In the genomic region with DNA sequence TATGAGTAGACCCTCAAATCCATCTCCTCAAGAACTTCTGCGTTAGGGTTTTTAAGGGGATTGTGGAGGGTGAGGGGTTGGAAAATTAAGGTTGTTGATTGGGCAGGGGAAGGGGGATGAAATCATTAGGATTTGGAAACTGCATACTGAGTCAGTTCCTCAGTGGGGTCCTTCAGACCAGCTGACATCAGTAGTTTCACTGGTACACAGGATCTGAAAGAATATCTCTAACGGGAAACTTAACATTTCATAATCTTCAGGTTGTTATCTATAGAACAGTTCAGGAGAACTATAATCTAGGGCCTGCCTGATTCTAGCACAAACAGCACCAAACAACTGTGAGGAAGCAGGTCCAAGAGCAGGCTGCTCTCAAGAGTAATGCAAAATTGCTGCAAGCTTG, we compare ENCODE assay signal across 7 cellular contexts. TPM values are rescaled to one million over a fixed set of nuclear protein-coding genes. Genes with fewer than 3 reads are reported as not detected.
"Had no signal": no experiment of that assay in that cellular context is flagged by ENCODE, and none has a peak within 500 bp of the region (broad histone marks: within the 10 kb centered on the region; RNA-seq: fewer than 3 reads in every experiment).

No MANE protein-coding gene starts in this region.

RNA-seq across cellular contexts. Expression of gene FCGR1A, which starts 27.2 kb away (rescaled TPM):
- total RNA-seq: GM23248, GM23338, H1, H4, H7, H9, HFFc6 had no signal
- polyA plus RNA-seq: GM23248, GM23338, H1 had no signal
